9 cellular contexts compared by ENCODE assay signal in the genomic region with DNA sequence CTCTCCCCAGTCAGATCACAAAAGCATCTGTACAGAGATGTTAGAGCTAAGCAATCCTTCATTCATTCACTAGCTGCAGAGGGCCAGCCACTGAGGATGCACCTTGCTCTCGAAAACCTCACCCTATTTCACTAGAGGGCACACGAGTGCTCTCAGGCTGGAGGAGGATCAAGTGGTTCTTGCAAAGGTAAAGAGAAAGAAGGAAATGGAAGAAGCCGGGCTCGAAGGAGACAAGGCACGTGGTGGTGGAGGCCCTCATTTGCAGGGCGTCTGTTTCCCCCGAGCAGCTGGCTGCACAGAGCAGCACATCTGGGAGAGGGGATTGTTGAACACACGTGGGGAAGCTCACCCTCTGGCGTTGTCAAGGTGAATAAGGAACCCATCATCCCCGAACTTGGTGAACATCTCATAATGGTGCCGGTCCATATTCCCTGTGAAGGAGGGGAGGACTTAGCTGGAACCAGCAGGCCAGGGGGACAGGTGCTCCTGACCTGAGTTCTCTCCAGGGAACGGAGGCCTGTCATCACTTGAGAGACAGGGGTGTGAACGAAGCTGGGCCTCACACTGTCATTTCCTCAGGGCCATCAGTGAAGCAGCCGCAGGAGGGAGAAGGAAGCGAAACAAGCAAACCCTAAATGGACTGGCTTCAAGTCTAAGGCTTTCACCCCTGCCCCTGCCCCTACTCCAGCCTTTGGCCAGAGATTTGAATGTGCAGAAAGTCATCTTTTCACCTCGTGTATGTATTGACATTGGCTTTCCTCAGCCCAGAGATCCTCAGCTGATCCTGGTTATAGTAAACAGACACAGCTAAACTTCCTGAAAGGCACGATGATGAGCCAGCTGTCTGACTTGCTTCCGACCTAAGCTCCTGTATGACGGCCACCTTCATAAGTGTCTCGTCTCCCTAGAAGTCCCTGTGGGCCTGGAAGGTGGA. TPM values are rescaled to one million over a fixed set of nuclear protein-coding genes. Genes with fewer than 3 reads are reported as not detected.
A peak's percentile ranks its signal among the peaks of the same experiment; 100 is the strongest.
DNase-seq lines count a peak whose midpoint lies in the region; ATAC-seq and TF ChIP-seq lines count a peak whose summit lies in the region.
"Had no signal": no experiment of that assay in that cellular context is flagged by ENCODE, and none has a peak within 500 bp of the region (broad histone marks: within the 10 kb centered on the region; RNA-seq: fewer than 3 reads in every experiment).

No MANE protein-coding gene starts in this region.

- H3K36me3 ChIP-seq in PC-9 (ENCODE audit: low read depth) = peaks cover 4% of the 10 kb centered on the region; the same call in 1 of the 2 replicates

- no peak overlapping the region for H3K4me2 ChIP-seq in PC-9

- TF ChIP-seq CTCF in HFF-Myc (IDR thresholded peaks at IDR 0.05; ENCODE audit: low read depth, low read length, missing control alignments) (peak; percentile 29), PC-9 (conservative IDR thresholded peaks at IDR 0.05) (no peak), natural killer cell (IDR thresholded peaks at IDR 0.05) (no peak)

- peak overlapping the region; percentile 45 for H3K27ac Mint-ChIP-seq in dendritic cell treated with granulocyte-macrophage colony-stimulating factor and Interleukin-4, amounts not matched to agents 40 ng/mL and 50 ng/mL, for 4 days
- peak overlapping the region in 5 of 6 donors; percentile 47 to 76 (median 72) for H3K27ac Mint-ChIP-seq in naive B cell
- H3K27ac Mint-ChIP-seq in natural killer cell = peak overlapping the region in 1 of 2 donors; percentile 17

- POLR2A ChIA-PET in PC-9 (lab: Charles Lee; ENCODE audit: unreplicated experiment) = no interaction called here

- H3K27me3 Mint-ChIP-seq in dendritic cell treated with granulocyte-macrophage colony-stimulating factor and Interleukin-4, amounts not matched to agents 40 ng/mL and 50 ng/mL, for 4 days = no peaks in the 10 kb centered on the region
- no peaks in the 10 kb centered on the region for H3K27me3 Mint-ChIP-seq in naive B cell
- H3K27me3 Mint-ChIP-seq in natural killer cell (ENCODE audit: low read depth in 2 of 2) = no peaks in the 10 kb centered on the region

- peak in 1 of 2 donors; percentile 53 for ATAC-seq in naive B cell (ENCODE audit: low read depth in 2 of 2)
- ATAC-seq in GM21360 (IDR thresholded peaks at IDR 0.05; ENCODE audit: unreplicated experiment) = no peak
- no peak for ATAC-seq in natural killer cell

- H3K4me1 Mint-ChIP-seq in dendritic cell treated with granulocyte-macrophage colony-stimulating factor and Interleukin-4, amounts not matched to agents 40 ng/mL and 50 ng/mL, for 4 days (ENCODE audit: low read depth) = peaks cover 10% of the 10 kb centered on the region
- H3K4me1 Mint-ChIP-seq in naive B cell (peaks cover 3 to 10% (median 7%) of the 10 kb centered on the region in 3 donors), natural killer cell (peaks cover 8 to 14% of the 10 kb centered on the region in 2 donors)

- H3K4me3 ChIP-seq in HFF-Myc (replicated peaks; ENCODE audit: low read depth, low read length) (no peak overlapping the region), PC-9 (no peak overlapping the region)

- H3K4me3 Mint-ChIP-seq in dendritic cell treated with granulocyte-macrophage colony-stimulating factor and Interleukin-4, amounts not matched to agents 40 ng/mL and 50 ng/mL, for 4 days = no peak overlapping the region
- H3K4me3 Mint-ChIP-seq in naive B cell (peak overlapping the region in 1 of 8 donors; percentile 1), natural killer cell (no peak overlapping the region)

- no peaks in the 10 kb centered on the region for H3K9me3 ChIP-seq in PC-9 (ENCODE audit: insufficient read depth, low read depth)

- DNase-seq in DMS 273 (lab: John Stamatoyannopoulos, UW; ENCODE audit: unreplicated experiment) = peak; percentile 66
- DNase-seq in HFF-Myc (ENCODE audit: extremely low read depth, low read depth) = peak; percentile 20
- DNase-seq in naive B cell = no peak
- no peak for DNase-seq in NCI-H2196 treated with DMSO at 0.1 percent for 48 hours (lab: John Stamatoyannopoulos, UW; ENCODE audit: unreplicated experiment)
- no peak for DNase-seq in PC-9
- DNase-seq in natural killer cell = no peak
- DNase-seq: NCI-H2081 had no signal

- H3K9me2 ChIP-seq in PC-9 (ENCODE audit: insufficient read depth) = no peaks in the 10 kb centered on the region

- CTCF ChIA-PET in PC-9 (lab: Charles Lee) = no interaction called here

- BruUV-seq in PC-9 (replicated peaks; lab: Mats Ljungman, UMichigan) = no TSS peak

- intact Hi-C loops in dendritic cell treated with granulocyte-macrophage colony-stimulating factor and Interleukin-4, amounts not matched to agents 40 ng/mL and 50 ng/mL, for 4 days (cut with micrococcal nuclease) = no loop called here
- intact Hi-C loops in PC-9 (cut with micrococcal nuclease; ENCODE audit: unreplicated experiment) (no loop called here), natural killer cell (cut with micrococcal nuclease) (no loop called here)

- 0 out of 2 replicates have a peak, but pooled peaks cover 4% of the 10 kb centered on the region for H3F3A ChIP-seq in PC-9 (ENCODE audit: insufficient read depth, low read depth)

- peaks cover 89% of the 10 kb centered on the region for H3K36me3 Mint-ChIP-seq in dendritic cell treated with granulocyte-macrophage colony-stimulating factor and Interleukin-4, amounts not matched to agents 40 ng/mL and 50 ng/mL, for 4 days (ENCODE audit: low read depth)
- H3K36me3 Mint-ChIP-seq in naive B cell (peaks cover 3 to 8% of the 10 kb centered on the region in 2 donors), natural killer cell (peaks cover 8% of the 10 kb centered on the region)

- H2AFZ ChIP-seq in PC-9 = no peak overlapping the region

- no peaks in the 10 kb centered on the region for H3K4me1 ChIP-seq in PC-9 (replicated peaks; ENCODE audit: insufficient read depth)

- no peaks in the 10 kb centered on the region for H3K27me3 ChIP-seq in PC-9 (ENCODE audit: insufficient read depth, low read depth)

- H3K79me2 ChIP-seq in PC-9 (ENCODE audit: low read depth) = no peaks in the 10 kb centered on the region

- no peaks in the 10 kb centered on the region for H3K9me3 Mint-ChIP-seq in dendritic cell treated with granulocyte-macrophage colony-stimulating factor and Interleukin-4, amounts not matched to agents 40 ng/mL and 50 ng/mL, for 4 days
- H3K9me3 Mint-ChIP-seq in naive B cell (no peaks in the 10 kb centered on the region), natural killer cell (no peaks in the 10 kb centered on the region)

- H3K27ac ChIP-seq in PC-9 = no peak overlapping the region

- H4K20me1 ChIP-seq in PC-9 (ENCODE audit: insufficient read depth) = no peaks in the 10 kb centered on the region

RNA-seq across cellular contexts. Expression of gene PRKAR1A, which starts 27.6 kb away (rescaled TPM):
- polyA plus RNA-seq in naive B cell (ENCODE audit: low read depth in 6 of 6) = 100 to 1,000 TPM; 183 to 245 (median 212) TPM
- total RNA-seq in PC-9 (2021) (161 and 181 TPM in 2 replicates), natural killer cell (100 to 1,000 TPM; 215 to 267 (median 234) TPM)

Comparison
In these comparisons a context has a peak if more than half of its experiments do, and no peak if none do; other contexts are left out.
1. DNase-seq: peak in DMS 273 (single experiment) and HFF-Myc (single experiment); none in naive B cell (single experiment), NCI-H2196 treated with DMSO at 0.1 percent for 48 hours (single experiment), PC-9 (0 of 2) and natural killer cell (single experiment).